Comparison of ENCODE assay signal across 12 cellular contexts in the genomic region with DNA sequence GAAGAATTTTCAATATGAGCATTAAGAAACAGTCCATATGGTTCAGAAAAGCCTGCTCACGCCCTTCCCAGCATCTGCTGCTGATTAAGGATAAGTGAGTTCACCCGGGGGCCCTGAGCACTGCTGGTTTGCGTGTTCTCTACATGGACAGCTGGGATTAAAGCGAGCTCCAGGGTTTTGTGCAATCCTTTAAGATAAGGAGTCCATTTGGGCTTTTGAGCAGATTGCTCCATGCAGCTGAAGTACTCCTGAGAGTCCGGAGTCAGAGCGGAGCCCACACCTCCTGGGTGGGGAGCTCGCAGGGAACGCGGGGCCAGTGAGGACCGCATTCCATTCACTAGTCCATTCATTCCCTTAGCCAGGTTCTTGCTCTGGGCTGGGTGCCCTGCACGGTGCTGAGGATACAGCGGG.
DNase-seq lines count a peak whose midpoint lies in the region; ATAC-seq, FAIRE-seq and TF ChIP-seq lines count a peak whose summit lies in the region.
"Had no signal": no experiment of that assay in that cellular context is flagged by ENCODE, and none has a peak within 500 bp of the region (broad histone marks: within the 10 kb centered on the region; RNA-seq: fewer than 3 reads in every experiment).

No MANE protein-coding gene starts in this region.

- POLR2A ChIA-PET in AG04450 (lab: Yijun Ruan, JAX), result interaction anchor here (0.7 to 1.7 kb wide), 11 partner anchors 8 to 177 kb away, joined by 3 to 12 read pairs (median 7); no protein-coding TSS in a partner anchor
- POLR2A ChIA-PET in WTC11 (lab: Charles Lee), result interaction anchor here (0.6 kb wide), 1 partner anchor 587 kb away, joined by 3 read pairs; no protein-coding TSS in a partner anchor

- H3K9me3 ChIP-seq in AG04450 (ENCODE audit: control insufficient read depth, insufficient read depth, low read length) (peaks cover 4% of the 10 kb centered on the region), neuronal stem cell (replicated peaks in 1 of 2; ENCODE audit: control insufficient read depth in 2 of 2, insufficient read depth in 1 of 2, low read depth in 1 of 2, low read length in 2 of 2) (no peaks in the 10 kb centered on the region), small intestine (ENCODE audit: control insufficient read depth, low read depth) (no peaks in the 10 kb centered on the region)

- WGBS in neuronal stem cell (ENCODE audit: extremely low coverage in 2 of 2, insufficient read length in 2 of 2, insufficient replicate concordance in 1 of 2), 2 donors, result no CpG with 5 or more reads among the region's 12 CpGs
- WGBS in small intestine, 3 donors, result 49 to 72% (median 71%) methylated on average over 12 of the region's 12 CpGs

- no peak overlapping the region for H4K91ac ChIP-seq in neuronal stem cell (ENCODE audit: low read depth, low read length, poor library complexity)

- H3K36me3 ChIP-seq in neuronal stem cell (replicated peaks in 1 of 2; ENCODE audit: control insufficient read depth in 2 of 2, insufficient read depth in 2 of 2, low read length in 2 of 2) (no peaks in the 10 kb centered on the region), small intestine (ENCODE audit: control insufficient read depth in 2 of 2, insufficient read depth in 2 of 2, low read length in 2 of 2) (no peaks in the 10 kb centered on the region)

- peaks cover 0 to 12% of the 10 kb centered on the region in 2 donors for H3K4me1 ChIP-seq in neuronal stem cell (ENCODE audit: control insufficient read depth in 2 of 2, insufficient read depth in 1 of 2, low read depth in 1 of 2, low read length in 2 of 2)
- H3K4me1 ChIP-seq in small intestine (ENCODE audit: control insufficient read depth in 2 of 2, insufficient read depth in 1 of 2, low read depth in 1 of 2, low read length in 1 of 2), result no peaks in the 10 kb centered on the region

- no peak for ATAC-seq in WTC11
- ATAC-seq: GM12878 had no signal

- H3K27ac ChIP-seq in AG04450 (ENCODE audit: low read depth, low read length) (peak overlapping the region; percentile 82), neuronal stem cell (replicated peaks; ENCODE audit: low read length) (no peak overlapping the region), small intestine (ENCODE audit: low read depth in 1 of 2, low read length in 1 of 2) (no peak overlapping the region)

- H2BK12ac ChIP-seq in neuronal stem cell (ENCODE audit: low read length), result no peak overlapping the region

- H2AK5ac ChIP-seq in neuronal stem cell (ENCODE audit: low read depth, low read length), result peak overlapping the region; percentile 73

- H2BK120ac ChIP-seq in neuronal stem cell (ENCODE audit: low read depth, low read length), result no peak overlapping the region

- no peak overlapping the region for H3K4ac ChIP-seq in neuronal stem cell (ENCODE audit: low read length)

- H3K27me3 ChIP-seq in AG04450 (ENCODE audit: control insufficient read depth, insufficient read depth, low read length), result no peaks in the 10 kb centered on the region
- peaks cover 0 to 35% (median 0%) of the 10 kb centered on the region in 3 experiments for H3K27me3 ChIP-seq in neuronal stem cell (ENCODE audit: control insufficient read depth in 3 of 3, insufficient read depth in 3 of 3, low read depth in 1 of 3, low read length in 3 of 3)
- no peaks in the 10 kb centered on the region for H3K27me3 ChIP-seq in small intestine (ENCODE audit: control insufficient read depth in 2 of 2, insufficient read depth in 2 of 2, low read length in 2 of 2)

- H3K4me1 Mint-ChIP-seq in WTC11 (peaks cover 4% of the 10 kb centered on the region; the same call in 1 of the 2 replicates), endothelial cell (ENCODE audit: unreplicated experiment) (no peaks in the 10 kb centered on the region)

- H3K36me3 Mint-ChIP-seq in WTC11 (no peaks in the 10 kb centered on the region), endothelial cell (ENCODE audit: low read depth, unreplicated experiment) (no peaks in the 10 kb centered on the region)

- CTCF ChIA-PET in AG04450 (lab: Charles Lee) (interaction anchor here (1.0 to 1.2 kb wide), 2 partner anchors 36 to 43 kb away, joined by 3 read pairs; no protein-coding TSS in a partner anchor), WTC11 (lab: Charles Lee) (interaction anchor here (1.1 to 1.6 kb wide), 3 partner anchors 9 to 43 kb away, joined by 3 to 4 read pairs (median 3); no protein-coding TSS in a partner anchor)

- H3K23ac ChIP-seq in neuronal stem cell (ENCODE audit: low read depth, low read length, poor library complexity), result peak overlapping the region; percentile 57

- H3K9me3 Mint-ChIP-seq in WTC11, result no peaks in the 10 kb centered on the region
- H3K9me3 Mint-ChIP-seq in endothelial cell (ENCODE audit: unreplicated experiment), result peaks cover 6% of the 10 kb centered on the region
- H3K9me3 Mint-ChIP-seq: dendritic cell treated with granulocyte-macrophage colony-stimulating factor and Interleukin-4, amounts not matched to agents 40 ng/mL and 50 ng/mL, for 4 days had no signal

- H3K27me3 Mint-ChIP-seq in WTC11 (ENCODE audit: low read depth) (no peaks in the 10 kb centered on the region), endothelial cell (ENCODE audit: unreplicated experiment) (peaks cover 2% of the 10 kb centered on the region)

- no peak overlapping the region for H3K18ac ChIP-seq in neuronal stem cell (ENCODE audit: low read length)

- H3K4me3 ChIP-seq in AG04450 (ENCODE audit: low read depth, low read length) (no peak overlapping the region), fibroblast of the aortic adventitia (ENCODE audit: low read depth, low read length) (no peak overlapping the region), neuronal stem cell (ENCODE audit: low read length in 2 of 2) (no peak overlapping the region), small intestine (ENCODE audit: low read depth in 1 of 2, low read length in 2 of 2) (no peak overlapping the region)
- H3K4me3 ChIP-seq: GM12878 had no signal

- no peak overlapping the region for H3K9ac ChIP-seq in neuronal stem cell (ENCODE audit: low read depth, low read length, poor library complexity)

- H3K79me1 ChIP-seq in neuronal stem cell (ENCODE audit: low read depth, low read length), result no peaks in the 10 kb centered on the region

- H3K14ac ChIP-seq in neuronal stem cell (ENCODE audit: low read length), result peak overlapping the region; percentile 95

- DNase-seq in AG04450 (ENCODE audit: low read depth, low spot score) (peak; percentile 87), NCI-H524 (lab: John Stamatoyannopoulos, UW) (peak; percentile 99 to 100), fibroblast of the aortic adventitia (ENCODE audit: low read depth) (peak; percentile 100), neuronal stem cell (ENCODE audit: low spot score) (no peak), WTC11 (ENCODE audit: low spot score) (no peak), NCI-H2081 treated with DMSO at 0.1 percent for 48 hours (lab: John Stamatoyannopoulos, UW) (no peak), endothelial cell (ENCODE audit: low spot score) (no peak), small intestine (no peak)
- DNase-seq: NCI-H510A had no signal

- H3K27ac Mint-ChIP-seq in WTC11, result no peak overlapping the region
- no peak overlapping the region for H3K27ac Mint-ChIP-seq in endothelial cell (ENCODE audit: unreplicated experiment)
- H3K27ac Mint-ChIP-seq: B cell; dendritic cell treated with granulocyte-macrophage colony-stimulating factor and Interleukin-4, amounts not matched to agents 40 ng/mL and 50 ng/mL, for 4 days had no signal

- H3K4me3 Mint-ChIP-seq in WTC11 (no peak overlapping the region), endothelial cell (ENCODE audit: unreplicated experiment) (no peak overlapping the region)
- H3K4me3 Mint-ChIP-seq: B cell; dendritic cell treated with granulocyte-macrophage colony-stimulating factor and Interleukin-4, amounts not matched to agents 40 ng/mL and 50 ng/mL, for 4 days had no signal

- H2AFZ ChIP-seq in neuronal stem cell (ENCODE audit: low read length), result no peak overlapping the region

- no peak overlapping the region for H2BK5ac ChIP-seq in neuronal stem cell (ENCODE audit: low read length)

- H3K4me2 ChIP-seq in neuronal stem cell (ENCODE audit: insufficient read depth, low read length, poor library complexity, severe bottlenecking), result no peak overlapping the region

- peak overlapping the region; percentile 40 for H2BK15ac ChIP-seq in neuronal stem cell (ENCODE audit: low read length)

- H4K8ac ChIP-seq in neuronal stem cell (ENCODE audit: low read depth, low read length), result no peak overlapping the region

- FAIRE-seq in small intestine (lab: Jason Lieb, UNC), result no peak
- FAIRE-seq: GM12878 had no signal

- no peak for TF ChIP-seq CTCF in AG04450 (IDR thresholded peaks at IDR 0.05; ENCODE audit: low read depth, low read length)
- no peak for TF ChIP-seq CTCF in fibroblast of the aortic adventitia (IDR thresholded peaks at IDR 0.05; ENCODE audit: insufficient read depth, low read length)
- TF ChIP-seq CTCF in WTC11 (IDR thresholded peaks at IDR 0.05), result no peak
- no peak for TF ChIP-seq CTCF in endothelial cell (IDR thresholded peaks at IDR 0.05; ENCODE audit: unreplicated experiment)

TF ChIP-seq in WTC11, 78 proteins besides CTCF, POLR2A, EP300 and RAD21 (continues in another document):
- TF ChIP-seq, protein P1, sequence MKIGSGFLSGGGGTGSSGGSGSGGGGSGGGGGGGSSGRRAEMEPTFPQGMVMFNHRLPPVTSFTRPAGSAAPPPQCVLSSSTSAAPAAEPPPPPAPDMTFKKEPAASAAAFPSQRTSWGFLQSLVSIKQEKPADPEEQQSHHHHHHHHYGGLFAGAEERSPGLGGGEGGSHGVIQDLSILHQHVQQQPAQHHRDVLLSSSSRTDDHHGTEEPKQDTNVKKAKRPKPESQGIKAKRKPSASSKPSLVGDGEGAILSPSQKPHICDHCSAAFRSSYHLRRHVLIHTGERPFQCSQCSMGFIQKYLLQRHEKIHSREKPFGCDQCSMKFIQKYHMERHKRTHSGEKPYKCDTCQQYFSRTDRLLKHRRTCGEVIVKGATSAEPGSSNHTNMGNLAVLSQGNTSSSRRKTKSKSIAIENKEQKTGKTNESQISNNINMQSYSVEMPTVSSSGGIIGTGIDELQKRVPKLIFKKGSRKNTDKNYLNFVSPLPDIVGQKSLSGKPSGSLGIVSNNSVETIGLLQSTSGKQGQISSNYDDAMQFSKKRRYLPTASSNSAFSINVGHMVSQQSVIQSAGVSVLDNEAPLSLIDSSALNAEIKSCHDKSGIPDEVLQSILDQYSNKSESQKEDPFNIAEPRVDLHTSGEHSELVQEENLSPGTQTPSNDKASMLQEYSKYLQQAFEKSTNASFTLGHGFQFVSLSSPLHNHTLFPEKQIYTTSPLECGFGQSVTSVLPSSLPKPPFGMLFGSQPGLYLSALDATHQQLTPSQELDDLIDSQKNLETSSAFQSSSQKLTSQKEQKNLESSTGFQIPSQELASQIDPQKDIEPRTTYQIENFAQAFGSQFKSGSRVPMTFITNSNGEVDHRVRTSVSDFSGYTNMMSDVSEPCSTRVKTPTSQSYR (CRISPR knock-in tag; IDR thresholded peaks at IDR 0.05), result no peak
- no peak for TF ChIP-seq ATF1 (CRISPR knock-in tag; IDR thresholded peaks at IDR 0.05)
- no peak for TF ChIP-seq ZNF396 (CRISPR knock-in tag; IDR thresholded peaks at IDR 0.05; ENCODE audit: borderline replicate concordance)
- no peak for TF ChIP-seq SMAD4 (CRISPR knock-in tag; IDR thresholded peaks at IDR 0.05)
- no peak for TF ChIP-seq JUN (CRISPR knock-in tag; IDR thresholded peaks at IDR 0.05)
- no peak for TF ChIP-seq NFE2L1 (CRISPR knock-in tag; IDR thresholded peaks at IDR 0.05)
- no peak for TF ChIP-seq ZNF263 (CRISPR knock-in tag; IDR thresholded peaks at IDR 0.05; ENCODE audit: low read depth)
- no peak for TF ChIP-seq CREB1 (CRISPR knock-in tag; IDR thresholded peaks at IDR 0.05)

Comparison
In these comparisons a context has a peak if more than half of its experiments do, and no peak if none do; other contexts are left out.
1. DNase-seq: peak in AG04450 (single experiment), NCI-H524 (2 of 2) and fibroblast of the aortic adventitia (single experiment); none in neuronal stem cell (single experiment), WTC11 (single experiment), NCI-H2081 treated with DMSO at 0.1 percent for 48 hours (single experiment), endothelial cell (single experiment) and small intestine (single experiment).